ENCODE assay signal across 1 cellular context in genomic region chr18:37668971-37669747, GRCh38.
TF ChIP-seq lines count a peak whose summit lies in the region.

No MANE protein-coding gene starts in this region.

TF ChIP-seq in GM23338, 12 proteins besides CTCF, POLR2A, EP300 and RAD21 (continued from another document):
- TF ChIP-seq ETS1 (IDR thresholded peaks at IDR 0.05) = no peak; the same call in 1 of the 2 replicates
